Comparison of ENCODE assay signal across 29 cellular contexts in genomic region chr11:2447951-2448650, GRCh38. TPM values are rescaled to one million over a fixed set of nuclear protein-coding genes. Genes with fewer than 3 reads are reported as not detected.
A peak's percentile ranks its signal among the peaks of the same experiment; 100 is the strongest.
DNase-seq lines count a peak whose midpoint lies in the region; ATAC-seq and TF ChIP-seq lines count a peak whose summit lies in the region.
"Had no signal": no experiment of that assay in that cellular context is flagged by ENCODE, and none has a peak within 500 bp of the region (broad histone marks: within the 10 kb centered on the region; RNA-seq: fewer than 3 reads in every experiment).

No MANE protein-coding gene starts in this region.

- H3K9me3 Mint-ChIP-seq in IgD-negative memory B cell (no peaks in the 10 kb centered on the region), glutamatergic neuron (ENCODE audit: unreplicated experiment) (peaks cover under 1% of the 10 kb centered on the region)
- no peaks in the 10 kb centered on the region for H3K9me3 Mint-ChIP-seq in stimulated activated memory B cell treated with anti-CD40 and anti-IgM and Interleukin-4, amounts not matched to agents 10 μg/mL and 1 μg/mL and 100 μg/mL, for 72 hours
- H3K9me3 Mint-ChIP-seq: activated CD4-positive, alpha-beta memory T cell treated with anti-CD3 and anti-CD28 coated beads for 36 hours; mesothelial cell of epicardium; T-helper 1 cell treated with Interleukin-12 subunit alpha and Interleukin-12 subunit beta and Interleukin-4 antibody, amounts not matched to agents 30 μg/mL and 1 μg/mL, for 36 hours had no signal

- TF ChIP-seq CTCF in heart right ventricle (IDR thresholded peaks at IDR 0.05) (no peak), glutamatergic neuron (IDR thresholded peaks at IDR 0.05; ENCODE audit: partially characterized antibody, unreplicated experiment) (no peak)

- peaks cover 11 to 17% (median 11%) of the 10 kb centered on the region in 3 donors for H3K4me1 Mint-ChIP-seq in IgD-negative memory B cell
- H3K4me1 Mint-ChIP-seq in glutamatergic neuron (ENCODE audit: low read depth, unreplicated experiment) = no peaks in the 10 kb centered on the region
- peaks cover 55% of the 10 kb centered on the region for H3K4me1 Mint-ChIP-seq in stimulated activated memory B cell treated with anti-CD40 and anti-IgM and Interleukin-4, amounts not matched to agents 10 μg/mL and 1 μg/mL and 100 μg/mL, for 72 hours

- H3K27me3 ChIP-seq in heart right ventricle = peaks cover 0 to 15% (median 5%) of the 10 kb centered on the region in 7 donors
- H3K27me3 ChIP-seq: body of pancreas had no signal

- WGBS in heart right ventricle, 2 donors = 66 to 74% methylated on average over 10 of the region's 10 CpGs

- H3K4me3 ChIP-seq in heart right ventricle = peak overlapping the region in 3 of 10 donors; percentile 12 to 60 (median 54)
- H3K4me3 ChIP-seq: body of pancreas, neural progenitor cell, psoas muscle, tibial artery had no signal

- peaks cover 3 to 57% (median 40%) of the 10 kb centered on the region in 9 donors for H3K4me1 ChIP-seq in heart right ventricle
- H3K4me1 ChIP-seq: neural progenitor cell, psoas muscle had no signal

- ATAC-seq in Right ventricle myocardium superior (ENCODE audit: poor library complexity) = no peak
- no peak for ATAC-seq in heart right ventricle
- no peak for ATAC-seq in stimulated activated memory B cell treated with anti-CD40 and anti-IgM and Interleukin-4, amounts not matched to agents 10 μg/mL and 1 μg/mL and 100 μg/mL, for 72 hours
- ATAC-seq: body of pancreas, HCT116, HepG2, PC-3, psoas muscle had no signal

- H3K4me3 Mint-ChIP-seq in IgD-negative memory B cell = peak overlapping the region; percentile 87 to 98 (median 92)
- H3K4me3 Mint-ChIP-seq in glutamatergic neuron (ENCODE audit: unreplicated experiment) = no peak overlapping the region
- H3K4me3 Mint-ChIP-seq in stimulated activated memory B cell treated with anti-CD40 and anti-IgM and Interleukin-4, amounts not matched to agents 10 μg/mL and 1 μg/mL and 100 μg/mL, for 72 hours = no peak overlapping the region
- H3K4me3 Mint-ChIP-seq: mesothelial cell of epicardium, neural progenitor cell had no signal

- H3K27ac ChIP-seq in heart right ventricle = peak overlapping the region in 4 of 10 donors; percentile 10 to 82 (median 38)
- H3K27ac ChIP-seq: neural progenitor cell, psoas muscle, tibial artery, VCaP had no signal

- DNase-seq in Right ventricle myocardium superior (peak; percentile 27), heart right ventricle (no peak), glutamatergic neuron (peak; percentile 7), SW 1271 (lab: John Stamatoyannopoulos, UW) (no peak), mucosa of gallbladder (ENCODE audit: low spot score) (no peak), NCI-H1105 (lab: John Stamatoyannopoulos, UW) (no peak)
- DNase-seq: activated T-cell treated with anti-CD3 and anti-CD28 coated beads, Interleukin-2, amount 50 U/mL, for 48 hours; DND-41; NCI-H1092; NCI-H2029 treated with DMSO at 0.1 percent for 48 hours; NCI-H446; PC-3; SIG-M5; small intestine; stimulated activated CD4-positive, alpha-beta T cell treated with anti-CD3 and anti-CD28 coated beads, Interleukin-2, amount 100 ng/mL, for 48 hours; stimulated activated naive CD4-positive, alpha-beta T cell treated with Interleukin-2 at 50 U/mL for 16 hours; tibial artery had no signal

- H3K36me3 ChIP-seq in heart right ventricle = no peaks in the 10 kb centered on the region
- H3K36me3 ChIP-seq: neural progenitor cell, tibial artery had no signal

- H3K9me3 ChIP-seq in heart right ventricle = no peaks in the 10 kb centered on the region
- H3K9me3 ChIP-seq: body of pancreas, psoas muscle, tibial artery had no signal

- intact Hi-C loops in Right ventricle myocardium superior (cut with DNase I) = loop anchor here (5.0 kb wide), 2 partner anchors 74 to 529 kb away; no protein-coding TSS in a partner anchor
- intact Hi-C loops in heart right ventricle (cut with DNase I) = loop anchor here in 1 of 10 donors (5.0 kb wide), 1 partner anchor 444 kb away; no protein-coding TSS in a partner anchor

- H3K36me3 Mint-ChIP-seq in IgD-negative memory B cell (no peaks in the 10 kb centered on the region), glutamatergic neuron (ENCODE audit: unreplicated experiment) (peaks cover 4% of the 10 kb centered on the region)
- no peaks in the 10 kb centered on the region for H3K36me3 Mint-ChIP-seq in stimulated activated memory B cell treated with anti-CD40 and anti-IgM and Interleukin-4, amounts not matched to agents 10 μg/mL and 1 μg/mL and 100 μg/mL, for 72 hours
- H3K36me3 Mint-ChIP-seq: activated CD4-positive, alpha-beta memory T cell treated with anti-CD3 and anti-CD28 coated beads for 36 hours; activated naive CD8-positive, alpha-beta T cell; mesothelial cell of epicardium; neural progenitor cell had no signal

- H3K27ac Mint-ChIP-seq in IgD-negative memory B cell (no peak overlapping the region), glutamatergic neuron (ENCODE audit: unreplicated experiment) (no peak overlapping the region)
- peak overlapping the region; percentile 80 for H3K27ac Mint-ChIP-seq in stimulated activated memory B cell treated with anti-CD40 and anti-IgM and Interleukin-4, amounts not matched to agents 10 μg/mL and 1 μg/mL and 100 μg/mL, for 72 hours
- H3K27ac Mint-ChIP-seq: mesothelial cell of epicardium, neural progenitor cell had no signal

- no peaks in the 10 kb centered on the region for H3K27me3 Mint-ChIP-seq in IgD-negative memory B cell
- peaks cover 22% of the 10 kb centered on the region for H3K27me3 Mint-ChIP-seq in glutamatergic neuron (ENCODE audit: unreplicated experiment)
- H3K27me3 Mint-ChIP-seq in stimulated activated memory B cell treated with anti-CD40 and anti-IgM and Interleukin-4, amounts not matched to agents 10 μg/mL and 1 μg/mL and 100 μg/mL, for 72 hours = no peaks in the 10 kb centered on the region
- H3K27me3 Mint-ChIP-seq: activated CD4-positive, alpha-beta memory T cell treated with anti-CD3 and anti-CD28 coated beads for 36 hours; activated naive CD8-positive, alpha-beta T cell had no signal

RNA-seq across cellular contexts. Expression of gene KCNQ1, which starts 3.3 kb away (rescaled TPM):
- 33.4 TPM for total RNA-seq in Right ventricle myocardium superior
- 10 to 100 TPM; 28.9 to 48.2 (median 36.4) TPM for total RNA-seq in heart right ventricle
- 10 to 100 TPM; 19.9 to 27.6 TPM for polyA plus RNA-seq in heart right ventricle
- 20.5 TPM for polyA plus RNA-seq in IgD-negative memory B cell
- 0.44 TPM for total RNA-seq in glutamatergic neuron (ENCODE audit: unreplicated experiment)
- 96.4 TPM for total RNA-seq in mucosa of gallbladder

RNA-seq across cellular contexts. Expression of gene TRPM5, which starts 3.8 kb away (rescaled TPM):
- not detected for total RNA-seq in Right ventricle myocardium superior
- total RNA-seq in heart right ventricle = not detected
- not detected for polyA plus RNA-seq in heart right ventricle
- polyA plus RNA-seq in IgD-negative memory B cell = not detected
- not detected for total RNA-seq in glutamatergic neuron (ENCODE audit: unreplicated experiment)
- total RNA-seq in mucosa of gallbladder = 4.4 TPM
- total RNA-seq: activated CD4-positive, alpha-beta memory T cell treated with anti-CD3 and anti-CD28 coated beads for 36 hours; HepG2; PC-3; psoas muscle had no signal
- polyA plus RNA-seq: psoas muscle had no signal

RNA-seq across cellular contexts. Expression of gene TSSC4, which starts 47.6 kb away (rescaled TPM):
- total RNA-seq in Right ventricle myocardium superior (36.2 TPM), heart right ventricle (10 to 100 TPM; 22.0 to 46.4 (median 29.2) TPM), glutamatergic neuron (ENCODE audit: unreplicated experiment) (49.7 TPM), mucosa of gallbladder (50.5 TPM)
- polyA plus RNA-seq in heart right ventricle (10 to 100 TPM; 56.0 to 72.3 TPM), IgD-negative memory B cell (86.8 TPM)

Comparison
In these comparisons a context has a peak if more than half of its experiments do, and no peak if none do; other contexts are left out.
1. DNase-seq: peak in Right ventricle myocardium superior (single experiment) and glutamatergic neuron (single experiment); none in heart right ventricle (0 of 2), SW 1271 (0 of 2), mucosa of gallbladder (single experiment) and NCI-H1105 (single experiment).
2. H3K4me3 Mint-ChIP-seq: peak in IgD-negative memory B cell (4 of 4); none in glutamatergic neuron (single experiment) and stimulated activated memory B cell treated with anti-CD40 and anti-IgM and Interleukin-4, amounts not matched to agents 10 μg/mL and 1 μg/mL and 100 μg/mL, for 72 hours (single experiment).
3. RNA of gene KCNQ1, which starts 3.3 kb away (total RNA-seq): 96.4 TPM in mucosa of gallbladder (single experiment), 28.9 to 48.2 TPM in heart right ventricle and 33.4 TPM in Right ventricle myocardium superior (single experiment); 0.44 TPM in glutamatergic neuron (single experiment); every median in the first group is over 10 times any median in the second.